ENCODE assay signal across 14 cellular contexts in genomic region chr4:121784975-121785374, GRCh38. TPM values are rescaled to one million over a fixed set of nuclear protein-coding genes. Genes with fewer than 3 reads are reported as not detected.
A peak's percentile ranks its signal among the peaks of the same experiment; 100 is the strongest.
DNase-seq lines count a peak whose midpoint lies in the region; ATAC-seq and TF ChIP-seq lines count a peak whose summit lies in the region.
"Had no signal": no experiment of that assay in that cellular context is flagged by ENCODE, and none has a peak within 500 bp of the region (broad histone marks: within the 10 kb centered on the region; RNA-seq: fewer than 3 reads in every experiment).

No MANE protein-coding gene starts in this region.

- intact Hi-C loops in dorsolateral prefrontal cortex (cut with DNase I) = loop anchor here in 1 of 2 donors (5.0 kb wide), 1 partner anchor 88 kb away; the partner anchor contains the start of gene ANXA5
- intact Hi-C loops in posterior vena cava (cut with DNase I) = no loop called here

- peak overlapping the region in 38 of 59 donors; percentile 3 to 76 (median 53) for H3K27ac ChIP-seq in dorsolateral prefrontal cortex
- H3K27ac ChIP-seq: neutrophil had no signal

- ATAC-seq in HG03457 (IDR thresholded peaks at IDR 0.05; ENCODE audit: unreplicated experiment) = no peak

- H3K4me3 ChIP-seq in AG09309 (ENCODE audit: control insufficient read depth, low read depth, low read length) (no peak overlapping the region), dorsolateral prefrontal cortex (no peak overlapping the region)

- TF ChIP-seq POLR2A in erythroblast (IDR thresholded peaks at IDR 0.05; ENCODE audit: low read length) = no peak

- DNase-seq in AG09309 (ENCODE audit: low read depth) (peak; percentile 92), NCI-H460 (ENCODE audit: extremely low read depth, low read depth) (peak; percentile 19), dorsolateral prefrontal cortex (no peak), lung microvascular endothelial cell (ENCODE audit: low read depth in 2 of 2) (peak; percentile 70 to 92), erythroblast (lab: John Stamatoyannopoulos, UW) (no peak), posterior vena cava (ENCODE audit: low spot score) (no peak), putamen (ENCODE audit: low spot score) (no peak)
- DNase-seq: activated CD4-positive, alpha-beta T cell treated with anti-CD3 and anti-CD28 coated beads, Interleukin-2, amount 10 ng/mL, durations not matched to agents 24 days and 14 days; CD4-positive, CD25-positive, alpha-beta regulatory T cell; H7; NCI-H146; SHP77 had no signal

- H3K27me3 ChIP-seq in dorsolateral prefrontal cortex = peaks cover 0 to 4% (median 0%) of the 10 kb centered on the region in 45 donors

- TF ChIP-seq CTCF in AG09309 (IDR thresholded peaks at IDR 0.05; ENCODE audit: control insufficient read depth, insufficient read depth, low read depth, low read length, missing control alignments) (no peak), dorsolateral prefrontal cortex (IDR thresholded peaks at IDR 0.05 in 54 of 56, conservative IDR thresholded peaks at IDR 0.05 in 2 of 56; ENCODE audit: low read depth in 1 of 56, partially characterized antibody in 56 of 56) (no peak)

RNA-seq across cellular contexts. Expression of gene EXOSC9, which starts 16.1 kb away (rescaled TPM):
- 40.4 and 42.7 TPM in 2 replicates for total RNA-seq in NCI-H460 (2014; rRNA removed; shearing (Covaris generic))
- 43.7 and 72.4 TPM in 2 replicates for polyA plus RNA-seq in NCI-H460 (2014; cell fraction: nucleus; rRNA removed)
- 10 to 100 TPM; 10.5 to 25.6 (median 17.5) TPM for total RNA-seq in dorsolateral prefrontal cortex
- total RNA-seq in lung microvascular endothelial cell = 23.0 and 29.2 TPM in 2 replicates
- 10 to 100 TPM; 11.6 to 12.7 TPM for total RNA-seq in posterior vena cava

RNA-seq across cellular contexts. Expression of gene SMIM43, which starts 20.0 kb away (rescaled TPM):
- total RNA-seq in NCI-H460 (2014; rRNA removed; shearing (Covaris generic)) = 0.40 and 1.1 TPM in 2 replicates
- 1.8 and 4.0 TPM in 2 replicates for polyA plus RNA-seq in NCI-H460 (2014; cell fraction: nucleus; rRNA removed)
- total RNA-seq in dorsolateral prefrontal cortex (10 to 100 TPM; 12.2 to 62.2 (median 37.5) TPM), lung microvascular endothelial cell (0.40 and 0.65 TPM in 2 replicates), posterior vena cava (not detected)
- total RNA-seq: activated CD4-positive, alpha-beta T cell treated with anti-CD3 and anti-CD28 coated beads, Interleukin-2, amount 10 ng/mL, durations not matched to agents 24 days and 14 days; CD4-positive, CD25-positive, alpha-beta regulatory T cell; H7 had no signal

RNA-seq across cellular contexts. Expression of gene CCNA2, which starts 38.7 kb away (rescaled TPM):
- 58.1 and 64.0 TPM in 2 replicates for total RNA-seq in NCI-H460 (2014; rRNA removed; shearing (Covaris generic))
- 63.2 and 81.0 TPM in 2 replicates for polyA plus RNA-seq in NCI-H460 (2014; cell fraction: nucleus; rRNA removed)
- 10 to 100 TPM in 2 of 120 experiments, 1 to 10 TPM in 118; 1.1 to 11.7 (median 2.7) TPM for total RNA-seq in dorsolateral prefrontal cortex
- 7.3 and 27.7 TPM in 2 replicates for total RNA-seq in lung microvascular endothelial cell
- 1 to 10 TPM in 1 of 2 donors, under 1 TPM in 1; 0.52 to 1.2 TPM for total RNA-seq in posterior vena cava

Comparison
In these comparisons a context has a peak if more than half of its experiments do, and no peak if none do; other contexts are left out.
1. DNase-seq: peak in AG09309 (single experiment), NCI-H460 (single experiment) and lung microvascular endothelial cell (2 of 2); none in dorsolateral prefrontal cortex (0 of 10), erythroblast (0 of 2), posterior vena cava (single experiment) and putamen (single experiment).